Comparison of ENCODE assay signal across 8 cellular contexts in genomic region chr4:57109530-57109846, GRCh38. TPM values are rescaled to one million over a fixed set of nuclear protein-coding genes. Genes with fewer than 3 reads are reported as not detected.
DNase-seq lines count a peak whose midpoint lies in the region; ATAC-seq and TF ChIP-seq lines count a peak whose summit lies in the region.

No MANE protein-coding gene starts in this region.

- H3K9ac ChIP-seq in IMR-90 (ENCODE audit: low read depth, low read length): peak overlapping the region; percentile 87

- DNase-seq in IMR-90 (no peak), immature natural killer cell (peak in 1 of 3 donors; percentile 10), GOT3 (lab: John Stamatoyannopoulos, UW) (no peak)
- DNase-seq in stimulated activated naive CD8-positive, alpha-beta T cell treated with anti-CD3 and anti-CD28 coated beads, Interleukin-15, amount 100 ng/mL, for 72 hours: no peak
- DNase-seq in NK-92 treated with Interleukin-12 subunit alpha and Interleukin-12 subunit beta, amount 100 ng/mL, for 24 hours (lab: John Stamatoyannopoulos, UW): no peak

- in situ Hi-C loops in IMR-90 (cut with MboI; ENCODE audit: low sequenced_read_pairs): no loop called here

- peak overlapping the region; percentile 88 for H2BK5ac ChIP-seq in IMR-90 (ENCODE audit: low read depth, low read length, poor library complexity, severe bottlenecking)

- no peak overlapping the region for H2BK20ac ChIP-seq in IMR-90 (ENCODE audit: low read depth, low read length)

- TF ChIP-seq POLR2A in IMR-90 (IDR thresholded peaks at IDR 0.05; ENCODE audit: low read depth, low read length): no peak

- H3K4me1 ChIP-seq in IMR-90 (ENCODE audit: control insufficient read depth, insufficient read depth, low read length): peaks cover 15% of the 10 kb centered on the region

- peak overlapping the region; percentile 59 for H3K56ac ChIP-seq in IMR-90 (ENCODE audit: extremely low read depth, insufficient read depth, low read length)

- H3K23ac ChIP-seq in IMR-90 (ENCODE audit: low read depth, low read length): peak overlapping the region; percentile 79

- no peak for TF ChIP-seq RAD21 in IMR-90 (IDR thresholded peaks at IDR 0.05; ENCODE audit: low read length)

- H3K27ac ChIP-seq in IMR-90 (ENCODE audit: insufficient read depth, low read length): peak overlapping the region; percentile 76
- H3K27ac ChIP-seq in angular gyrus (ENCODE audit: low read depth, low read length): peak overlapping the region; percentile 45

- H3K18ac ChIP-seq in IMR-90 (ENCODE audit: low read depth, low read length): peak overlapping the region; percentile 48

- peak overlapping the region; percentile 70 for H3K4ac ChIP-seq in IMR-90 (ENCODE audit: low read depth, low read length)

- peak overlapping the region; percentile 66; the same call in 2 of the 3 replicates for H2BK15ac ChIP-seq in IMR-90 (ENCODE audit: low read depth, low read length)

- peak overlapping the region; percentile 86 for H3K4me2 ChIP-seq in IMR-90 (ENCODE audit: low read depth, low read length)

- peak overlapping the region; percentile 88 to 97 (median 92) for H3K4me3 Mint-ChIP-seq in immature natural killer cell
- H3K4me3 Mint-ChIP-seq in stimulated activated naive CD8-positive, alpha-beta T cell treated with anti-CD3 and anti-CD28 coated beads, Interleukin-15, amount 100 ng/mL, for 72 hours: peak overlapping the region in 1 of 2 donors; percentile 62

- peak overlapping the region; percentile 36 for H4K5ac ChIP-seq in IMR-90 (ENCODE audit: low read depth, low read length)

- H3K27ac Mint-ChIP-seq in immature natural killer cell: peak overlapping the region in 4 of 6 donors; percentile 73 to 87 (median 80)
- H3K27ac Mint-ChIP-seq in stimulated activated naive CD8-positive, alpha-beta T cell treated with anti-CD3 and anti-CD28 coated beads, Interleukin-15, amount 100 ng/mL, for 72 hours: no peak overlapping the region

- peak overlapping the region; percentile 91 for H2AK9ac ChIP-seq in IMR-90 (replicated peaks; ENCODE audit: low read depth, low read length, poor library complexity)

- CTCF ChIA-PET in IMR-90 (lab: Yijun Ruan, JAX): interaction anchor here (2.4 kb wide), 1 partner anchor 54 kb away, joined by 9 read pairs; no protein-coding TSS in a partner anchor

- H4K91ac ChIP-seq in IMR-90 (ENCODE audit: insufficient read depth, low read depth, low read length): peak overlapping the region; percentile 66; the same call in 1 of the 2 replicates

- peaks cover 78 to 87% of the 10 kb centered on the region in 2 donors for H3K4me1 Mint-ChIP-seq in immature natural killer cell
- peaks cover 17% of the 10 kb centered on the region for H3K4me1 Mint-ChIP-seq in stimulated activated naive CD8-positive, alpha-beta T cell treated with anti-CD3 and anti-CD28 coated beads, Interleukin-15, amount 100 ng/mL, for 72 hours

- WGBS in IMR-90 (ENCODE audit: extremely low coverage in 2 of 2, insufficient read length in 1 of 2), 2 experiments: no CpG with 5 or more reads among the region's 27 CpGs

- POLR2A ChIA-PET in IMR-90 (lab: Charles Lee; ENCODE audit: unreplicated experiment): interaction anchor here (1.5 kb wide), 1 partner anchor 31 kb away, joined by 4 read pairs; no protein-coding TSS in a partner anchor

- ATAC-seq in IMR-90 (ENCODE audit: low read depth): no peak
- peak; percentile 21 for ATAC-seq in stimulated activated naive CD8-positive, alpha-beta T cell treated with anti-CD3 and anti-CD28 coated beads, Interleukin-15, amount 100 ng/mL, for 72 hours
- ATAC-seq in GM19324 (IDR thresholded peaks at IDR 0.05; ENCODE audit: low FRiP score, unreplicated experiment): no peak
- ATAC-seq in HG03095 (IDR thresholded peaks at IDR 0.05; ENCODE audit: unreplicated experiment): no peak

- H3K4me3 ChIP-seq in IMR-90 (ENCODE audit: insufficient read depth, low read depth, low read length): peak overlapping the region; percentile 94

- H2BK120ac ChIP-seq in IMR-90 (ENCODE audit: low read depth, low read length): peak overlapping the region; percentile 66

- no TSS peak for BruUV-seq in IMR-90 (replicated peaks; lab: Mats Ljungman, UMichigan)

- H4K8ac ChIP-seq in IMR-90 (ENCODE audit: low read depth in 2 of 2, low read length in 2 of 2): peak overlapping the region; percentile 76 to 90; a peak in 2 of 4 replicates

- no peaks in the 10 kb centered on the region for H3K9me3 ChIP-seq in IMR-90 (ENCODE audit: control insufficient read depth, insufficient read depth, low read length)

- H2AFZ ChIP-seq in IMR-90 (replicated peaks; ENCODE audit: low read length, poor library complexity): peak overlapping the region; percentile 86

- intact Hi-C loops in IMR-90 (cut with micrococcal nuclease): loop anchor here (5.0 kb wide), 1 partner anchor 87 kb away; no protein-coding TSS in a partner anchor

- H3K79me1 ChIP-seq in IMR-90 (ENCODE audit: low read depth in 1 of 2, low read length in 2 of 2): peaks cover 7 to 38% of the 10 kb centered on the region in 2 experiments; a peak in 3 of 4 replicates

- H3K27me3 Mint-ChIP-seq in immature natural killer cell (ENCODE audit: low read depth in 3 of 3): peaks cover 6 to 13% (median 10%) of the 10 kb centered on the region in 3 donors
- peaks cover 85% of the 10 kb centered on the region for H3K27me3 Mint-ChIP-seq in stimulated activated naive CD8-positive, alpha-beta T cell treated with anti-CD3 and anti-CD28 coated beads, Interleukin-15, amount 100 ng/mL, for 72 hours

- TF ChIP-seq CTCF in IMR-90 (conservative IDR thresholded peaks at IDR 0.05; ENCODE audit: low read depth, low read length): no peak

- H4K20me1 ChIP-seq in IMR-90 (ENCODE audit: insufficient read depth, low read length): peaks cover 5% of the 10 kb centered on the region; the same call in 1 of the 2 replicates

- no peaks in the 10 kb centered on the region for H3K27me3 ChIP-seq in IMR-90 (ENCODE audit: control insufficient read depth, insufficient read depth, low read length)

- dilution Hi-C loops in IMR-90 (cut with HindIII; ENCODE audit: low sequenced_read_pairs, unreplicated experiment): no loop called here

- H3K36me3 ChIP-seq in IMR-90 (ENCODE audit: control insufficient read depth, insufficient read depth, low read length): no peaks in the 10 kb centered on the region; the same call in 1 of the 2 replicates

- H3K36me3 Mint-ChIP-seq in immature natural killer cell: no peaks in the 10 kb centered on the region

- peak overlapping the region; percentile 50 for H3K14ac ChIP-seq in IMR-90 (replicated peaks; ENCODE audit: low read depth, low read length)

- H3K9me1 ChIP-seq in IMR-90 (ENCODE audit: insufficient read depth, low read length): peaks cover 11% of the 10 kb centered on the region

- peak overlapping the region; percentile 73; the same call in 1 of the 2 replicates for H2AK5ac ChIP-seq in IMR-90 (ENCODE audit: low read depth, low read length)

- H3K9me3 Mint-ChIP-seq in immature natural killer cell: no peaks in the 10 kb centered on the region
- no peaks in the 10 kb centered on the region for H3K9me3 Mint-ChIP-seq in stimulated activated naive CD8-positive, alpha-beta T cell treated with anti-CD3 and anti-CD28 coated beads, Interleukin-15, amount 100 ng/mL, for 72 hours

TF ChIP-seq in IMR-90, 13 proteins besides CTCF, POLR2A, EP300 and RAD21:
- no peak for TF ChIP-seq FOS (IDR thresholded peaks at IDR 0.05; ENCODE audit: low read depth, low read length)

RNA-seq across cellular contexts. Expression of gene IGFBP7, which starts 0.7 kb away (rescaled TPM):
- total RNA-seq in IMR-90 (2012; rRNA removed): 33.2 and 34.2 TPM in 2 replicates
- polyA plus RNA-seq in IMR-90 (2012; rRNA removed) (267 and 338 TPM in 2 replicates), immature natural killer cell (100 to 1,000 TPM; 192 to 270 (median 246) TPM)
- 354 and 595 TPM in 2 replicates for polyA plus RNA-seq in IMR-90 (2012; cell fraction: cytosol; rRNA removed)
- 197 and 320 TPM in 2 replicates for polyA plus RNA-seq in IMR-90 (2012; cell fraction: nucleus; rRNA removed; ENCODE audit: low replicate concordance)

Comparison
In these comparisons a context has a peak if more than half of its experiments do, and no peak if none do; other contexts are left out.
1. H3K27ac Mint-ChIP-seq: peak in immature natural killer cell (4 of 6); none in stimulated activated naive CD8-positive, alpha-beta T cell treated with anti-CD3 and anti-CD28 coated beads, Interleukin-15, amount 100 ng/mL, for 72 hours (0 of 2).